Comparison of ENCODE assay signal across 3 cellular contexts in genomic region chr7:128734777-128735342, GRCh38.
TF ChIP-seq lines count a peak whose summit lies in the region.

No MANE protein-coding gene starts in this region.

TF ChIP-seq in SK-N-SH, 30 proteins besides CTCF, POLR2A, EP300 and RAD21:
- peak; percentile 59; the same call in 1 of the 2 replicates for TF ChIP-seq USF1 (IDR thresholded peaks at IDR 0.05; ENCODE audit: borderline replicate concordance, low read depth)
- no peak for TF ChIP-seq IRF3 (IDR thresholded peaks at IDR 0.05; ENCODE audit: low read depth, low read length)
- no peak for TF ChIP-seq SIN3A (IDR thresholded peaks at IDR 0.05; ENCODE audit: borderline replicate concordance, low read depth, low read length)
- TF ChIP-seq TCF12 (IDR thresholded peaks at IDR 0.05), result no peak
TF ChIP-seq in SK-N-SH: peak in this region for 1.

TF ChIP-seq in SK-N-SH treated with all-trans-retinoic acid at 6 μM for 48 hours, 23 proteins besides CTCF, POLR2A, EP300 and RAD21:
- TF ChIP-seq ZC3H10 (CRISPR knock-in tag; IDR thresholded peaks at IDR 0.05) (no peak), OSR1 (CRISPR knock-in tag; IDR thresholded peaks at IDR 0.05) (no peak), PPARA (CRISPR knock-in tag; IDR thresholded peaks at IDR 0.05; ENCODE audit: borderline replicate concordance) (no peak), BACH2 (CRISPR knock-in tag; IDR thresholded peaks at IDR 0.05; ENCODE audit: borderline replicate concordance) (no peak), TCF4 (CRISPR knock-in tag; IDR thresholded peaks at IDR 0.05; ENCODE audit: borderline replicate concordance) (no peak), TOX (CRISPR knock-in tag; IDR thresholded peaks at IDR 0.05; ENCODE audit: borderline replicate concordance) (no peak)
- TF ChIP-seq, protein P1, sequence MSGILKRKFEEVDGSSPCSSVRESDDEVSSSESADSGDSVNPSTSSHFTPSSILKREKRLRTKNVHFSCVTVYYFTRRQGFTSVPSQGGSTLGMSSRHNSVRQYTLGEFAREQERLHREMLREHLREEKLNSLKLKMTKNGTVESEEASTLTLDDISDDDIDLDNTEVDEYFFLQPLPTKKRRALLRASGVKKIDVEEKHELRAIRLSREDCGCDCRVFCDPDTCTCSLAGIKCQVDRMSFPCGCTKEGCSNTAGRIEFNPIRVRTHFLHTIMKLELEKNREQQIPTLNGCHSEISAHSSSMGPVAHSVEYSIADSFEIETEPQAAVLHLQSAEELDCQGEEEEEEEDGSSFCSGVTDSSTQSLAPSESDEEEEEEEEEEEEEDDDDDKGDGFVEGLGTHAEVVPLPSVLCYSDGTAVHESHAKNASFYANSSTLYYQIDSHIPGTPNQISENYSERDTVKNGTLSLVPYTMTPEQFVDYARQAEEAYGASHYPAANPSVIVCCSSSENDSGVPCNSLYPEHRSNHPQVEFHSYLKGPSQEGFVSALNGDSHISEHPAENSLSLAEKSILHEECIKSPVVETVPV (CRISPR knock-in tag; IDR thresholded peaks at IDR 0.05), result no peak

TF ChIP-seq in K562, 482 proteins besides CTCF, POLR2A, EP300 and RAD21 (continues in another document):
- TF ChIP-seq, protein P2, sequence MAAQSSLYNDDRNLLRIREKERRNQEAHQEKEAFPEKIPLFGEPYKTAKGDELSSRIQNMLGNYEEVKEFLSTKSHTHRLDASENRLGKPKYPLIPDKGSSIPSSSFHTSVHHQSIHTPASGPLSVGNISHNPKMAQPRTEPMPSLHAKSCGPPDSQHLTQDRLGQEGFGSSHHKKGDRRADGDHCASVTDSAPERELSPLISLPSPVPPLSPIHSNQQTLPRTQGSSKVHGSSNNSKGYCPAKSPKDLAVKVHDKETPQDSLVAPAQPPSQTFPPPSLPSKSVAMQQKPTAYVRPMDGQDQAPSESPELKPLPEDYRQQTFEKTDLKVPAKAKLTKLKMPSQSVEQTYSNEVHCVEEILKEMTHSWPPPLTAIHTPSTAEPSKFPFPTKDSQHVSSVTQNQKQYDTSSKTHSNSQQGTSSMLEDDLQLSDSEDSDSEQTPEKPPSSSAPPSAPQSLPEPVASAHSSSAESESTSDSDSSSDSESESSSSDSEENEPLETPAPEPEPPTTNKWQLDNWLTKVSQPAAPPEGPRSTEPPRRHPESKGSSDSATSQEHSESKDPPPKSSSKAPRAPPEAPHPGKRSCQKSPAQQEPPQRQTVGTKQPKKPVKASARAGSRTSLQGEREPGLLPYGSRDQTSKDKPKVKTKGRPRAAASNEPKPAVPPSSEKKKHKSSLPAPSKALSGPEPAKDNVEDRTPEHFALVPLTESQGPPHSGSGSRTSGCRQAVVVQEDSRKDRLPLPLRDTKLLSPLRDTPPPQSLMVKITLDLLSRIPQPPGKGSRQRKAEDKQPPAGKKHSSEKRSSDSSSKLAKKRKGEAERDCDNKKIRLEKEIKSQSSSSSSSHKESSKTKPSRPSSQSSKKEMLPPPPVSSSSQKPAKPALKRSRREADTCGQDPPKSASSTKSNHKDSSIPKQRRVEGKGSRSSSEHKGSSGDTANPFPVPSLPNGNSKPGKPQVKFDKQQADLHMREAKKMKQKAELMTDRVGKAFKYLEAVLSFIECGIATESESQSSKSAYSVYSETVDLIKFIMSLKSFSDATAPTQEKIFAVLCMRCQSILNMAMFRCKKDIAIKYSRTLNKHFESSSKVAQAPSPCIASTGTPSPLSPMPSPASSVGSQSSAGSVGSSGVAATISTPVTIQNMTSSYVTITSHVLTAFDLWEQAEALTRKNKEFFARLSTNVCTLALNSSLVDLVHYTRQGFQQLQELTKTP (IDR thresholded peaks at IDR 0.05; ENCODE audit: low read depth in 1 of 2, partially characterized antibody in 2 of 2), result peak in 1 of 2 experiments; percentile 42
- TF ChIP-seq GABPB1 (CRISPR knock-in tag; IDR thresholded peaks at IDR 0.05) (no peak), RFX1 (IDR thresholded peaks at IDR 0.05) (no peak), HNRNPUL1 (IDR thresholded peaks at IDR 0.05; ENCODE audit: low read length) (no peak), MEIS2 (IDR thresholded peaks at IDR 0.05; ENCODE audit: partially characterized antibody) (no peak), RNF219 (CRISPR knock-in tag; IDR thresholded peaks at IDR 0.05) (no peak), ZKSCAN8 (CRISPR knock-in tag; IDR thresholded peaks at IDR 0.05) (no peak), ZNF57 (CRISPR knock-in tag; IDR thresholded peaks at IDR 0.05) (0 out of 2 replicates have a peak, but pooled peaks have one; percentile 42), ZNF76 (CRISPR knock-in tag; IDR thresholded peaks at IDR 0.05; ENCODE audit: borderline replicate concordance) (no peak), PPARD (CRISPR knock-in tag; IDR thresholded peaks at IDR 0.05) (no peak), ZBTB8A (IDR thresholded peaks at IDR 0.05; ENCODE audit: partially characterized antibody) (no peak), JUND (IDR thresholded peaks at IDR 0.05; ENCODE audit: borderline replicate concordance, low read depth, low read length) (0 out of 2 replicates have a peak, but pooled peaks have one; percentile 8), JUND (tag; IDR thresholded peaks at IDR 0.05; ENCODE audit: borderline replicate concordance, low read depth, low read length) (no peak), L3MBTL2 (IDR thresholded peaks at IDR 0.05) (peak; percentile 16; the same call in 1 of the 2 replicates), USF2 (CRISPR knock-in tag; IDR thresholded peaks at IDR 0.05) (peak; percentile 85), ZNF668 (CRISPR knock-in tag; IDR thresholded peaks at IDR 0.05) (no peak), CLOCK (CRISPR knock-in tag; IDR thresholded peaks at IDR 0.05; ENCODE audit: borderline replicate concordance) (no peak), CBX8 (IDR thresholded peaks at IDR 0.05; ENCODE audit: borderline replicate concordance, extremely low read depth, low read depth, low read length, poor library complexity, severe bottlenecking) (no peak), RUNX1 (IDR thresholded peaks at IDR 0.05; ENCODE audit: low read depth) (no peak), NCOR1 (IDR thresholded peaks at IDR 0.05) (no peak), ILF3 (IDR thresholded peaks at IDR 0.05; ENCODE audit: borderline replicate concordance) (no peak), ATF1 (CRISPR knock-in tag; IDR thresholded peaks at IDR 0.05) (no peak), ATF1 (tag; IDR thresholded peaks at IDR 0.05) (peak; percentile 63), SP1 (CRISPR knock-in tag; IDR thresholded peaks at IDR 0.05) (no peak), ZNF639 (CRISPR knock-in tag; conservative IDR thresholded peaks at IDR 0.05 in 1 of 2, IDR thresholded peaks at IDR 0.05 in 1 of 2) (no peak), ZNF143 (CRISPR knock-in tag; IDR thresholded peaks at IDR 0.05) (peak; percentile 66; the same call in 1 of the 2 replicates), CAMTA2 (CRISPR knock-in tag; conservative IDR thresholded peaks at IDR 0.05) (no peak), POLR2AphosphoS5 (IDR thresholded peaks at IDR 0.05; ENCODE audit: control insufficient read depth, insufficient read depth, low read depth, low read length) (no peak)
- TF ChIP-seq, protein P3, sequence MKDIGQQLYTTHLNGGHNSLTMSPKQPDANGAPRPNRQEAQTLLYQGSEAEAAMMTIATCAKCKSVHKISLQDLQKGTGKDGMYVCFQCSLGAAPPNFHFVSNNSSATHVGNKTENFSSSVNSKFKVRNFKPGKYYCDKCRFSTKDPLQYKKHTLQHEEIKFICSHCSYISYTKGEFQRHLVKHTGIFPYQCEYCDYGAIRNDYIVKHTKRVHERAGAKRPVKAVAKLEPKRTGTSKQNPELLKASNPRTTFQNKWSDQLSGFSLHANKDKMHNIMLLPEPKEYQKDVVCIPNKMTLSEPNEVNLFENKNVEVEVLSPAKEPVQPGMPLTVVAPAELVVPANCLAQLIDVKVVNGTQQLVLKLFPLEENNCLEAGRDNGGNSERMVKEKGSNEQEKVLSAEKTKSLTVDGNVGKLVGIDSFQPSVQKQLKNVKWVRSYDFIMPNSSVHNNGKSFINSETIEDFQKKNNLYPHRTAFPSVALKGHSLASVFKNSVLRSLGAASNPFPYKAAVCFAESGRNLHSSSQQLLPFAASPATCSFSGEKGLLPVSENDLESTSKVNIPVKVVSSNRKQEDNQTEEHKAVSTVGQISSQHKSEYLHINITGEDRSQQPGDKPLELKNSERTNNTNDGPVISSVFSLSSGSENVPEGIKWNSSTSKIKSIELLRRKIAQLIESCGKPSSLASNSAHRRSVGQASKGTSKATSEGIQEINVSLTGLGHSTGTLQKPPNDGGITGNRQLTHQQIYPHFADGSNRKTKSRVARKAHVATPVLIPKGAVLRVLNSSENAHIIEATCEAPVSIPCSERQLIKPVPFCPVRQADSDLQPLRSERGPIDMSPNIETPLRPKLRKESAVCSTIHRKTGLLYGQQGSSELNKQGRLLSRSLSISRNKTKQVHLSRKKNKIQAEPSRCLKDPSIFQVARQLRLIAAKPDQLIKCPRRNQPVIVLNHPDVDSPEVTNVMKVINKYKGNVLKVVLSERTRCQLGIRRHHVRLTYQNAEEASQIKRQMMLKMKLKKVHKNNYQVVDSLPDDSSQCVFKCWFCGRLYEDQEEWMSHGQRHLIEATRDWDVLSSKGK (CRISPR knock-in tag; IDR thresholded peaks at IDR 0.05), result no peak
- TF ChIP-seq, protein P4, sequence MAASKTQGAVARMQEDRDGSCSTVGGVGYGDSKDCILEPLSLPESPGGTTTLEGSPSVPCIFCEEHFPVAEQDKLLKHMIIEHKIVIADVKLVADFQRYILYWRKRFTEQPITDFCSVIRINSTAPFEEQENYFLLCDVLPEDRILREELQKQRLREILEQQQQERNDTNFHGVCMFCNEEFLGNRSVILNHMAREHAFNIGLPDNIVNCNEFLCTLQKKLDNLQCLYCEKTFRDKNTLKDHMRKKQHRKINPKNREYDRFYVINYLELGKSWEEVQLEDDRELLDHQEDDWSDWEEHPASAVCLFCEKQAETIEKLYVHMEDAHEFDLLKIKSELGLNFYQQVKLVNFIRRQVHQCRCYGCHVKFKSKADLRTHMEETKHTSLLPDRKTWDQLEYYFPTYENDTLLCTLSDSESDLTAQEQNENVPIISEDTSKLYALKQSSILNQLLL (CRISPR knock-in tag; IDR thresholded peaks at IDR 0.05; ENCODE audit: borderline replicate concordance), result no peak
- TF ChIP-seq, protein P5, sequence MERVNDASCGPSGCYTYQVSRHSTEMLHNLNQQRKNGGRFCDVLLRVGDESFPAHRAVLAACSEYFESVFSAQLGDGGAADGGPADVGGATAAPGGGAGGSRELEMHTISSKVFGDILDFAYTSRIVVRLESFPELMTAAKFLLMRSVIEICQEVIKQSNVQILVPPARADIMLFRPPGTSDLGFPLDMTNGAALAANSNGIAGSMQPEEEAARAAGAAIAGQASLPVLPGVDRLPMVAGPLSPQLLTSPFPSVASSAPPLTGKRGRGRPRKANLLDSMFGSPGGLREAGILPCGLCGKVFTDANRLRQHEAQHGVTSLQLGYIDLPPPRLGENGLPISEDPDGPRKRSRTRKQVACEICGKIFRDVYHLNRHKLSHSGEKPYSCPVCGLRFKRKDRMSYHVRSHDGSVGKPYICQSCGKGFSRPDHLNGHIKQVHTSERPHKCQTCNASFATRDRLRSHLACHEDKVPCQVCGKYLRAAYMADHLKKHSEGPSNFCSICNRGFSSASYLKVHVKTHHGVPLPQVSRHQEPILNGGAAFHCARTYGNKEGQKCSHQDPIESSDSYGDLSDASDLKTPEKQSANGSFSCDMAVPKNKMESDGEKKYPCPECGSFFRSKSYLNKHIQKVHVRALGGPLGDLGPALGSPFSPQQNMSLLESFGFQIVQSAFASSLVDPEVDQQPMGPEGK (CRISPR knock-in tag; IDR thresholded peaks at IDR 0.05; ENCODE audit: borderline replicate concordance), result no peak
